Comparison of ENCODE assay signal across 9 cellular contexts in the genomic region with DNA sequence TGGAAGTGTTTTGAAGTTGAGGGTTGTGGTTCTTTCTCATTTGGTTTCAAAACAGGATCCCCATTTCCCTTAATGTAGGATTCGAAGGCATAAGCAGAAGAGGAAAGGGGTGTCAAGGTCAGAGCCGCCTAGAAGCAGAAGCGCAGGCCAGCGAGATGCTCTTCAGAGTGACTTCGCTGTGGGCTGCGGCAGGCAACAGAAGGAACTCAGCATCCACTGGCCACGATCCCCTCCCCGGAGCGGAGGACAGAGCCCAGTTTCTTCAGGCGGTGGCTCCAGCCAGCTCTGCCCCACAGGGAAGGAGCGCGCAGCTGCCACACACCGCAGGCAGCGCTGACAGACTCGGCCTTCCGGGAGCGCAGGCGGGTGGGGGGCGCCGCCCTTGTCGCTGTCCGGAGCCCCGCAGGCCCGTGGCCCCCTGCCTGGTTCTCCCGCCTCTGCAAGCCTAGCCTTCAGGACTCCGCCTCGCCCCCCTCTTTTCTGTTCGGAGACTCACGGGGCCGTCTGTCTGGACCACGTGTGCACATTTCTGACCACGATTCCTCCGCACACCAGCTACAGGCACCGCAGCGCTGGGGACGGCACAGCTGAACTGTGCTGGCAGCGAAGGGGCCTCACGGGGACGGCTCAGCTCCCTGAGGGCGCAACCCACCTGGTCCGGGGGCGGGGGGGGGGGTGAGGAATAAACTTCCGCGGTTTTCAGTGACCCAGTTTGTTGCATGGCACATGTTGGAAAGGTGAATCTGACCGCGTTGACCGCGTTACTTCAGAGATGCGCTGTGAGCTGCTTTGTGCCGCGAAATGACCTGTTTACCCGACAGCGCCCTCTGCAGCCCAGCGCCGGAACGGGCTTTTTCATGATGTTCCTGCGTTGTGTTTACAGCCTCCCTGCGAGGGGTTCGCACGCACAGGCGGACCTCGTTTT. TPM values are rescaled to one million over a fixed set of nuclear protein-coding genes. Genes with fewer than 3 reads are reported as not detected.
DNase-seq lines count a peak whose midpoint lies in the region; ATAC-seq and TF ChIP-seq lines count a peak whose summit lies in the region.
"Had no signal": no experiment of that assay in that cellular context is flagged by ENCODE, and none has a peak within 500 bp of the region (broad histone marks: within the 10 kb centered on the region; RNA-seq: fewer than 3 reads in every experiment).

No MANE protein-coding gene starts in this region.

- H3K36me3 ChIP-seq in HEK293 (ENCODE audit: control insufficient read depth in 2 of 2, insufficient read depth in 1 of 2, low read length in 2 of 2), result no peaks in the 10 kb centered on the region

- peak; percentile 80 for ATAC-seq in activated CD4-positive, alpha-beta T cell treated with anti-CD3 and anti-CD28 coated beads for 36 hours

- H3K4me3 ChIP-seq in HEK293 (ENCODE audit: low read depth, low read length), result peak overlapping the region; percentile 45
- peak overlapping the region; percentile 15 for H3K4me3 ChIP-seq in lower leg skin (ENCODE audit: low read depth, poor library complexity, severe bottlenecking)

- 1 to 2% methylated on average over 43 to 49 of the region's 62 CpGs for WGBS in lower leg skin, 2 donors

- H3K27ac ChIP-seq in HEK293 (ENCODE audit: extremely low read depth, low read depth, low read length) (no peak overlapping the region; the same call in 1 of the 2 replicates), cingulate gyrus (ENCODE audit: low read depth, low read length) (peak overlapping the region; percentile 60)

- peak overlapping the region; percentile 90 for H3K27ac Mint-ChIP-seq in activated CD4-positive, alpha-beta T cell treated with anti-CD3 and anti-CD28 coated beads for 36 hours

- peaks cover 39% of the 10 kb centered on the region for H3K27me3 Mint-ChIP-seq in activated CD4-positive, alpha-beta T cell treated with anti-CD3 and anti-CD28 coated beads for 36 hours

- H3K9me3 Mint-ChIP-seq in activated CD4-positive, alpha-beta T cell treated with anti-CD3 and anti-CD28 coated beads for 36 hours (ENCODE audit: low read depth), result no peaks in the 10 kb centered on the region

- peak overlapping the region; percentile 57 for H3K4me3 Mint-ChIP-seq in activated CD4-positive, alpha-beta T cell treated with anti-CD3 and anti-CD28 coated beads for 36 hours

- POLR2A ChIA-PET in GM10248 (lab: Yijun Ruan, JAX), result no interaction called here
- POLR2A ChIA-PET in HEK293 (lab: Yijun Ruan, JAX), result interaction anchor here (0.6 to 2.2 kb wide), 6 partner anchors 9 to 548 kb away, joined by 3 to 11 read pairs (median 4); no protein-coding TSS in a partner anchor
- POLR2A ChIA-PET in activated CD4-positive, alpha-beta T cell treated with anti-CD3 and anti-CD28 coated beads for 36 hours (lab: Charles Lee), result interaction anchor here (0.6 to 1.9 kb wide), 6 partner anchors 8 to 1612 kb away, joined by 3 to 9 read pairs (median 4); no protein-coding TSS in a partner anchor

- peak; percentile 76 for TF ChIP-seq CTCF in GM10248 (IDR thresholded peaks at IDR 0.05; ENCODE audit: control extremely low read depth, extremely low read depth, low read depth, missing control alignments)
- TF ChIP-seq CTCF in HEK293 (tag by site-specific recombination; IDR thresholded peaks at IDR 0.05), result peak; percentile 77
- no peak for TF ChIP-seq CTCF in lower leg skin (IDR thresholded peaks at IDR 0.05)

- no peaks in the 10 kb centered on the region for H3K36me3 Mint-ChIP-seq in activated CD4-positive, alpha-beta T cell treated with anti-CD3 and anti-CD28 coated beads for 36 hours (ENCODE audit: low read depth)

- H3K9me3 ChIP-seq in HEK293 (ENCODE audit: control insufficient read depth, insufficient read depth, low read depth, low read length), result no peaks in the 10 kb centered on the region; the same call in 1 of the 2 replicates

- intact Hi-C loops in activated CD4-positive, alpha-beta T cell treated with anti-CD3 and anti-CD28 coated beads for 36 hours (cut with DNase I, micrococcal nuclease), result loop anchor here (1.0 to 10.0 kb wide), 8 partner anchors 22 to 724 kb away; a partner anchor contains a TSS
- intact Hi-C loops in lower leg skin (cut with DNase I; ENCODE audit: low total_unique reads), result no loop called here

- no peaks in the 10 kb centered on the region for H3K4me1 ChIP-seq in HEK293 (ENCODE audit: control insufficient read depth, insufficient read depth, low read length)

- DNase-seq in GM10248 (ENCODE audit: extremely low spot score) (peak; percentile 61), NCI-H1694 (lab: John Stamatoyannopoulos, UW) (peak; percentile 71), lower leg skin (ENCODE audit: low spot score in 2 of 2) (peak; percentile 36 to 91), RKO (ENCODE audit: low spot score) (no peak)
- DNase-seq in activated CD4-positive, alpha-beta T cell treated with anti-CD3 and anti-CD28 coated beads for 36 hours, result peak; percentile 96
- peak; percentile 85 to 89 for DNase-seq in stimulated activated CD4-positive, alpha-beta T cell treated with anti-CD3 and anti-CD28 coated beads, Interleukin-4, amount 100 ng/mL, for 48 hours (ENCODE audit: low read depth in 2 of 2)

- peaks cover 27% of the 10 kb centered on the region for H3K4me1 Mint-ChIP-seq in activated CD4-positive, alpha-beta T cell treated with anti-CD3 and anti-CD28 coated beads for 36 hours

- CTCF ChIA-PET in GM10248 (lab: Yijun Ruan, JAX), result interaction anchor here (0.7 to 1.8 kb wide), 12 partner anchors 9 to 576 kb away, joined by 3 to 6 read pairs (median 4); no protein-coding TSS in a partner anchor
- CTCF ChIA-PET in HEK293 (lab: Yijun Ruan, JAX), result interaction anchor here (0.6 to 3.2 kb wide), 46 partner anchors 9 to 1539 kb away, joined by 3 to 30 read pairs (median 4); a partner anchor contains a TSS
- CTCF ChIA-PET in activated CD4-positive, alpha-beta T cell treated with anti-CD3 and anti-CD28 coated beads for 36 hours (lab: Charles Lee), result interaction anchor here (0.6 to 3.0 kb wide), 21 partner anchors 9 to 759 kb away, joined by 3 to 22 read pairs (median 4); a partner anchor contains a TSS

- TF ChIP-seq POLR2A in lower leg skin (IDR thresholded peaks at IDR 0.05), result no peak

TF ChIP-seq in HEK293, 187 proteins besides CTCF, POLR2A, EP300 and RAD21 (continues in another document):
- TF ChIP-seq TRIM28 (IDR thresholded peaks at IDR 0.05; ENCODE audit: borderline replicate concordance, low read length) (peak; percentile 39; the same call in 1 of the 2 replicates), ZNF501 (tag by site-specific recombination; IDR thresholded peaks at IDR 0.05) (peak; percentile 46; the same call in 1 of the 2 replicates), WT1 (tag by site-specific recombination; IDR thresholded peaks at IDR 0.05) (no peak), ZXDB (tag by site-specific recombination; IDR thresholded peaks at IDR 0.05) (0 out of 2 replicates have a peak, but pooled peaks have one; percentile 54), ZNF623 (tag by site-specific recombination; IDR thresholded peaks at IDR 0.05) (no peak), ZNF660 (tag by site-specific recombination; IDR thresholded peaks at IDR 0.05) (peak; percentile 63), ZIC2 (tag by site-specific recombination; IDR thresholded peaks at IDR 0.05) (peak; percentile 98), ZNF341 (tag by site-specific recombination; IDR thresholded peaks at IDR 0.05; ENCODE audit: low read depth) (peak; percentile 54), ZBTB20 (tag by site-specific recombination; IDR thresholded peaks at IDR 0.05) (peak; percentile 27; the same call in 1 of the 2 replicates), ZNF514 (tag by site-specific recombination; IDR thresholded peaks at IDR 0.05) (no peak), ZBTB17 (tag by site-specific recombination; IDR thresholded peaks at IDR 0.05) (peak; percentile 81), EGR2 (tag by site-specific recombination; IDR thresholded peaks at IDR 0.05; ENCODE audit: low read depth) (peak; percentile 49), ZNF394 (tag by site-specific recombination; IDR thresholded peaks at IDR 0.05; ENCODE audit: borderline replicate concordance) (peak; percentile 25; the same call in 1 of the 2 replicates), BCL11A (tag by site-specific recombination; IDR thresholded peaks at IDR 0.05; ENCODE audit: low read depth) (0 out of 2 replicates have a peak, but pooled peaks have one; percentile 17), ZNF433 (tag by site-specific recombination; IDR thresholded peaks at IDR 0.05; ENCODE audit: low read depth) (no peak)
- TF ChIP-seq, protein P1, sequence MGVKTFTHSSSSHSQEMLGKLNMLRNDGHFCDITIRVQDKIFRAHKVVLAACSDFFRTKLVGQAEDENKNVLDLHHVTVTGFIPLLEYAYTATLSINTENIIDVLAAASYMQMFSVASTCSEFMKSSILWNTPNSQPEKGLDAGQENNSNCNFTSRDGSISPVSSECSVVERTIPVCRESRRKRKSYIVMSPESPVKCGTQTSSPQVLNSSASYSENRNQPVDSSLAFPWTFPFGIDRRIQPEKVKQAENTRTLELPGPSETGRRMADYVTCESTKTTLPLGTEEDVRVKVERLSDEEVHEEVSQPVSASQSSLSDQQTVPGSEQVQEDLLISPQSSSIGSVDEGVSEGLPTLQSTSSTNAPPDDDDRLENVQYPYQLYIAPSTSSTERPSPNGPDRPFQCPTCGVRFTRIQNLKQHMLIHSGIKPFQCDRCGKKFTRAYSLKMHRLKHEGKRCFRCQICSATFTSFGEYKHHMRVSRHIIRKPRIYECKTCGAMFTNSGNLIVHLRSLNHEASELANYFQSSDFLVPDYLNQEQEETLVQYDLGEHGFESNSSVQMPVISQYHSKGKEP (tag by site-specific recombination; IDR thresholded peaks at IDR 0.05), result no peak
- TF ChIP-seq, protein P2, sequence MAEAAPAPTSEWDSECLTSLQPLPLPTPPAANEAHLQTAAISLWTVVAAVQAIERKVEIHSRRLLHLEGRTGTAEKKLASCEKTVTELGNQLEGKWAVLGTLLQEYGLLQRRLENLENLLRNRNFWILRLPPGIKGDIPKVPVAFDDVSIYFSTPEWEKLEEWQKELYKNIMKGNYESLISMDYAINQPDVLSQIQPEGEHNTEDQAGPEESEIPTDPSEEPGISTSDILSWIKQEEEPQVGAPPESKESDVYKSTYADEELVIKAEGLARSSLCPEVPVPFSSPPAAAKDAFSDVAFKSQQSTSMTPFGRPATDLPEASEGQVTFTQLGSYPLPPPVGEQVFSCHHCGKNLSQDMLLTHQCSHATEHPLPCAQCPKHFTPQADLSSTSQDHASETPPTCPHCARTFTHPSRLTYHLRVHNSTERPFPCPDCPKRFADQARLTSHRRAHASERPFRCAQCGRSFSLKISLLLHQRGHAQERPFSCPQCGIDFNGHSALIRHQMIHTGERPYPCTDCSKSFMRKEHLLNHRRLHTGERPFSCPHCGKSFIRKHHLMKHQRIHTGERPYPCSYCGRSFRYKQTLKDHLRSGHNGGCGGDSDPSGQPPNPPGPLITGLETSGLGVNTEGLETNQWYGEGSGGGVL (tag by site-specific recombination; IDR thresholded peaks at IDR 0.05), result peak; percentile 72; the same call in 1 of the 2 replicates

RNA-seq across cellular contexts. Expression of a gene that starts 26.1 kb away (rescaled TPM):
- total RNA-seq in activated CD4-positive, alpha-beta T cell treated with anti-CD3 and anti-CD28 coated beads for 36 hours, result not detected
- total RNA-seq in lower leg skin, result under 1 TPM in 1 of 4 donors, not detected in 3; 0.10 TPM

RNA-seq across cellular contexts. Expression of a gene that starts 59.9 kb away (rescaled TPM):
- not detected for total RNA-seq in activated CD4-positive, alpha-beta T cell treated with anti-CD3 and anti-CD28 coated beads for 36 hours
- 100 to 1,000 TPM in 2 of 4 donors, 10 to 100 TPM in 2; 38.0 to 111 (median 76.1) TPM for total RNA-seq in lower leg skin
- total RNA-seq: temporal lobe had no signal

Comparison
In these comparisons a context has a peak if more than half of its experiments do, and no peak if none do; other contexts are left out.
1. CTCF ChIP-seq: peak in GM10248 (single experiment) and HEK293 (single experiment); none in lower leg skin (0 of 3).
2. RNA of a gene that starts 59.9 kb away (total RNA-seq): 38.0 to 111 TPM in lower leg skin; not detected in activated CD4-positive, alpha-beta T cell treated with anti-CD3 and anti-CD28 coated beads for 36 hours; every median in the first group is over 10 times any median in the second.